ENCODE assay signal across 8 cellular contexts in the genomic region with DNA sequence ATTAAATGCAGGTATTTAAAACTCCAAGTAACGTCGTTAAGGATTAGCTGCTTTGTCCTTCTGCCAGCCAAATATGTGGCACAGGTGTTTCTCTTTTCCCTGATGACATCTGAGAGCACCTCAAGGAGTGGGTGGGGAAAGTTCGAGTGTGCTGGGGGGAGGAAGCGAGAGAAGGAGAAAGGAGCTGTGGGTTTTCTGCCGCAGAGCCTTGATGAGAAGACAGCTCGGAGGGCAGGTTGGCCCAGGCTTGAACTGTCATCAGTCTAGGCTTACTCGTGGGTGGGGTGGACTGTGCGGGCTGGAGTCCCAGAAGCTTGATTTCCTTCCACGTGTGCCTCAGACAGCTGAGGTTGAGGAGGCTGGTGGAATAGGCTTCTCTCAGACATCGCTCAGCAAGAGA. TPM values are rescaled to one million over a fixed set of nuclear protein-coding genes. Genes with fewer than 3 reads are reported as not detected.
DNase-seq lines count a peak whose midpoint lies in the region; TF ChIP-seq lines count a peak whose summit lies in the region.

No MANE protein-coding gene starts in this region.

- H2AFZ ChIP-seq in GM23248: peak overlapping the region; percentile 27; the same call in 1 of the 2 replicates

- no peak overlapping the region for H3K27ac ChIP-seq in GM23248
- peak overlapping the region; percentile 97 for H3K27ac ChIP-seq in RWPE1

- TF ChIP-seq CTCF in GM13976 (IDR thresholded peaks at IDR 0.05; ENCODE audit: borderline replicate concordance, control extremely low read depth, extremely low read depth, insufficient read depth, missing control alignments) (no peak), RWPE1 (conservative IDR thresholded peaks at IDR 0.05; ENCODE audit: low read depth) (no peak)

- H3K4me2 ChIP-seq in GM23248 (ENCODE audit: unreplicated experiment): peak overlapping the region; percentile 56

- H3F3A ChIP-seq in GM23248 (ENCODE audit: insufficient read depth): peaks cover 43% of the 10 kb centered on the region

- no peaks in the 10 kb centered on the region for H3K9me3 ChIP-seq in GM23248 (ENCODE audit: low read depth)

- H3K9me2 ChIP-seq in GM23248 (ENCODE audit: insufficient read depth): no peaks in the 10 kb centered on the region

- peak; percentile 79 for DNase-seq in GM13976 (ENCODE audit: low spot score)
- DNase-seq in GM23248: peak; percentile 24
- DNase-seq in RWPE1 (ENCODE audit: low spot score): no peak
- peak; percentile 65 for DNase-seq in activated naive CD8-positive, alpha-beta T cell treated with anti-CD3 and anti-CD28 coated beads, Interleukin-2, amount 50 U/mL, for 16 hours (ENCODE audit: low read depth, low spot score)
- DNase-seq in stimulated activated CD4-positive, alpha-beta T cell treated with anti-CD3 and anti-CD28 coated beads, Interleukin-15, amount 100 ng/mL, for 1 hour (ENCODE audit: low read depth in 1 of 2, low spot score in 1 of 2): peak; percentile 51 to 58
- no peak for DNase-seq in cortex of kidney (lab: John Stamatoyannopoulos, UW)
- DNase-seq in NCI-H1694 (lab: John Stamatoyannopoulos, UW): no peak
- no peak for DNase-seq in G401 (ENCODE audit: low spot score)

- WGBS in GM23248 (ENCODE audit: low coverage in 1 of 2, low lambda C conversion rate in 2 of 2, missing lambda C conversion rate in 2 of 2), 2 experiments: 21 to 28% methylated on average over 10 of the region's 10 CpGs

- H3K4me3 ChIP-seq in GM23248: no peak overlapping the region

- no peak overlapping the region for H3K9ac ChIP-seq in GM23248

- H3K36me3 ChIP-seq in GM23248 (ENCODE audit: low read depth): no peaks in the 10 kb centered on the region

- H3K4me1 ChIP-seq in GM23248 (ENCODE audit: insufficient read depth): peaks cover 40% of the 10 kb centered on the region

- POLR2A ChIA-PET in RWPE1 (lab: Yijun Ruan, JAX; ENCODE audit: low non-redundant PET): no interaction called here

- H4K20me1 ChIP-seq in GM23248 (ENCODE audit: insufficient read depth): no peaks in the 10 kb centered on the region

- no peaks in the 10 kb centered on the region for H3K79me2 ChIP-seq in GM23248 (ENCODE audit: insufficient read depth)

- no peaks in the 10 kb centered on the region for H3K27me3 ChIP-seq in GM23248 (replicated peaks; ENCODE audit: insufficient read depth)

- CTCF ChIA-PET in RWPE1 (lab: Yijun Ruan, JAX): interaction anchor here (0.6 kb wide), 2 partner anchors 22 to 123 kb away, joined by 3 read pairs; no protein-coding TSS in a partner anchor

- in situ Hi-C loops in GM13976 (cut with MboI; ENCODE audit: low sequenced_read_pairs, unreplicated experiment) (no loop called here), GM23248 (cut with MboI) (no loop called here), G401 (cut with HindIII; ENCODE audit: low sequenced_read_pairs) (no loop called here)

RNA-seq across cellular contexts. Expression of gene SORL1, which starts 15.9 kb away (rescaled TPM):
- 0.54 and 0.76 TPM in 2 replicates for total RNA-seq in GM23248 (2014; rRNA removed; shearing (Covaris generic))
- polyA plus RNA-seq in GM23248 (2016; fragmentation: Nextera tagmentation; extraction: Ambion mirVana): 0.26 and 0.30 TPM in 2 replicates
- 0.14 TPM in 1 of 2 replicates, not detected in the other for total RNA-seq in G401 (2014; rRNA removed; shearing (Covaris generic))

Comparison
In these comparisons a context has a peak if more than half of its experiments do, and no peak if none do; other contexts are left out.
1. DNase-seq: peak in GM13976 (single experiment), GM23248 (single experiment), activated naive CD8-positive, alpha-beta T cell treated with anti-CD3 and anti-CD28 coated beads, Interleukin-2, amount 50 U/mL, for 16 hours (single experiment) and stimulated activated CD4-positive, alpha-beta T cell treated with anti-CD3 and anti-CD28 coated beads, Interleukin-15, amount 100 ng/mL, for 1 hour (2 of 2); none in RWPE1 (single experiment), cortex of kidney (single experiment), NCI-H1694 (single experiment) and G401 (single experiment).